ENCODE assay signal across 1 cellular context in genomic region chr12:110687770-110688169, GRCh38.
TF ChIP-seq lines count a peak whose summit lies in the region.

No MANE protein-coding gene starts in this region.

TF ChIP-seq in GM23338, 12 proteins besides CTCF, POLR2A, EP300 and RAD21 (continued from another document):
- TF ChIP-seq, protein P1, sequence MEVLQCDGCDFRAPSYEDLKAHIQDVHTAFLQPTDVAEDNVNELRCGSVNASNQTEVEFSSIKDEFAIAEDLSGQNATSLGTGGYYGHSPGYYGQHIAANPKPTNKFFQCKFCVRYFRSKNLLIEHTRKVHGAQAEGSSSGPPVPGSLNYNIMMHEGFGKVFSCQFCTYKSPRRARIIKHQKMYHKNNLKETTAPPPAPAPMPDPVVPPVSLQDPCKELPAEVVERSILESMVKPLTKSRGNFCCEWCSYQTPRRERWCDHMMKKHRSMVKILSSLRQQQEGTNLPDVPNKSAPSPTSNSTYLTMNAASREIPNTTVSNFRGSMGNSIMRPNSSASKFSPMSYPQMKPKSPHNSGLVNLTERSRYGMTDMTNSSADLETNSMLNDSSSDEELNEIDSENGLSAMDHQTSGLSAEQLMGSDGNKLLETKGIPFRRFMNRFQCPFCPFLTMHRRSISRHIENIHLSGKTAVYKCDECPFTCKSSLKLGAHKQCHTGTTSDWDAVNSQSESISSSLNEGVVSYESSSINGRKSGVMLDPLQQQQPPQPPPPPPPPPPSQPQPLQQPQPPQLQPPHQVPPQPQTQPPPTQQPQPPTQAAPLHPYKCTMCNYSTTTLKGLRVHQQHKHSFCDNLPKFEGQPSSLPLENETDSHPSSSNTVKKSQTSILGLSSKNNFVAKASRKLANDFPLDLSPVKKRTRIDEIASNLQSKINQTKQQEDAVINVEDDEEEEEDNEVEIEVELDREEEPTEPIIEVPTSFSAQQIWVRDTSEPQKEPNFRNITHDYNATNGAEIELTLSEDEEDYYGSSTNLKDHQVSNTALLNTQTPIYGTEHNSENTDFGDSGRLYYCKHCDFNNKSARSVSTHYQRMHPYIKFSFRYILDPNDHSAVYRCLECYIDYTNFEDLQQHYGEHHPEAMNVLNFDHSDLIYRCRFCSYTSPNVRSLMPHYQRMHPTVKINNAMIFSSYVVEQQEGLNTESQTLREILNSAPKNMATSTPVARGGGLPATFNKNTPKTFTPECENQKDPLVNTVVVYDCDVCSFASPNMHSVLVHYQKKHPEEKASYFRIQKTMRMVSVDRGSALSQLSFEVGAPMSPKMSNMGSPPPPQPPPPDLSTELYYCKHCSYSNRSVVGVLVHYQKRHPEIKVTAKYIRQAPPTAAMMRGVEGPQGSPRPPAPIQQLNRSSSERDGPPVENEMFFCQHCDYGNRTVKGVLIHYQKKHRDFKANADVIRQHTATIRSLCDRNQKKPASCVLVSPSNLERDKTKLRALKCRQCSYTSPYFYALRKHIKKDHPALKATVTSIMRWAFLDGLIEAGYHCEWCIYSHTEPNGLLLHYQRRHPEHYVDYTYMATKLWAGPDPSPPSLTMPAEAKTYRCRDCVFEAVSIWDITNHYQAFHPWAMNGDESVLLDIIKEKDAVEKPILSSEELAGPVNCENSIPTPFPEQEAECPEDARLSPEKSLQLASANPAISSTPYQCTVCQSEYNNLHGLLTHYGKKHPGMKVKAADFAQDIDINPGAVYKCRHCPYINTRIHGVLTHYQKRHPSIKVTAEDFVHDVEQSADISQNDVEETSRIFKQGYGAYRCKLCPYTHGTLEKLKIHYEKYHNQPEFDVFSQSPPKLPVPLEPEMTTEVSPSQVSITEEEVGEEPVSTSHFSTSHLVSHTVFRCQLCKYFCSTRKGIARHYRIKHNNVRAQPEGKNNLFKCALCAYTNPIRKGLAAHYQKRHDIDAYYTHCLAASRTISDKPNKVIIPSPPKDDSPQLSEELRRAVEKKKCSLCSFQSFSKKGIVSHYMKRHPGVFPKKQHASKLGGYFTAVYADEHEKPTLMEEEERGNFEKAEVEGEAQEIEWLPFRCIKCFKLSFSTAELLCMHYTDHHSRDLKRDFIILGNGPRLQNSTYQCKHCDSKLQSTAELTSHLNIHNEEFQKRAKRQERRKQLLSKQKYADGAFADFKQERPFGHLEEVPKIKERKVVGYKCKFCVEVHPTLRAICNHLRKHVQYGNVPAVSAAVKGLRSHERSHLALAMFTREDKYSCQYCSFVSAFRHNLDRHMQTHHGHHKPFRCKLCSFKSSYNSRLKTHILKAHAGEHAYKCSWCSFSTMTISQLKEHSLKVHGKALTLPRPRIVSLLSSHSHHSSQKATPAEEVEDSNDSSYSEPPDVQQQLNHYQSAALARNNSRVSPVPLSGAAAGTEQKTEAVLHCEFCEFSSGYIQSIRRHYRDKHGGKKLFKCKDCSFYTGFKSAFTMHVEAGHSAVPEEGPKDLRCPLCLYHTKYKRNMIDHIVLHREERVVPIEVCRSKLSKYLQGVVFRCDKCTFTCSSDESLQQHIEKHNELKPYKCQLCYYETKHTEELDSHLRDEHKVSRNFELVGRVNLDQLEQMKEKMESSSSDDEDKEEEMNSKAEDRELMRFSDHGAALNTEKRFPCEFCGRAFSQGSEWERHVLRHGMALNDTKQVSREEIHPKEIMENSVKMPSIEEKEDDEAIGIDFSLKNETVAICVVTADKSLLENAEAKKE (CRISPR knock-in tag; IDR thresholded peaks at IDR 0.05): no peak
- no peak for TF ChIP-seq CREB1 (CRISPR knock-in tag; IDR thresholded peaks at IDR 0.05; ENCODE audit: low read depth)
